ENCODE assay signal across 8 cellular contexts in the genomic region with DNA sequence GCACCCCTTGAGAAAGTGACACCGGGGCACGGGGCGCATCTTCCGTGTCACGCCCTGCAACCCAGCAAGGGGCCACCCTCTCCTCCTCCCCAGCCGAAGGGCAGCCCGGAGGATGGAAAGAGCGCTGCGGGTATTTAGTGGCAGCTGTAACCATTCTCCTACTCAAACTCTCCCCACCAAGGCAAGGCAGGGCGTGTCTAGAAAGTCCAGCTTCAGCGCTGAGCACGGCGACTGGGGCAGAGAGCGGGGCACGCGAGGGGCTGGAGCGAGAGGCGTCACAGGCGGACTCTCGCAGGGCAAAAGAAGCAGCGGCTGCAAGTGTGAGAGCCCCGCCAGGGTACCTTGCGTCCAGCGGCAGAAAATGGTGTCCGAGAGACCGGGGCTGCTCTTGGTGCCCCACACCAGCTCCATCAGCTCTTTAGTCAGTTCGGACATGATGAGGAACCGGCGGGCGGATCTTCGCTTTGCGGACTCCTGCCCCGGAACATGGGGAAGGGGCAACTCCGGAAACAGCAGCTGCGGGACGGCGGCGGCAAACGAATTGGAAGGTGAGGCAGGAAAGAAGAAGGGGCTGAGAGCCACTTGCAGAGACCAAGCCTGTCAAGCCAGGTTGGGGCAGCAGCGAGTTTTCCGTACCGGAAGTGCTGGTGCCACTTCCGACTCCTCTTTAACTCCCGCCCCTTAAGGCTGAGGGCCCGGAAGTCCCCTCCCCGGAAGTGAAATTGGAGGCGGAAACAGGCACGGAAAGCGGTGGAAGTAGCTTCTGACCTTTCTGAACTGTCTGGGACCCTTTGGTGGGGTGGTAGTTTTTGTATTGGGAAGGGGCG. TPM values are rescaled to one million over a fixed set of nuclear protein-coding genes. Genes with fewer than 3 reads are reported as not detected.
DNase-seq lines count a peak whose midpoint lies in the region; ATAC-seq and TF ChIP-seq lines count a peak whose summit lies in the region.

A gene (minus strand): TSS at position 643 of the 827 bp plus-strand sequence. CDS start 208 bp downstream, at position 435.

- intact Hi-C loops in left colon (cut with DNase I, micrococcal nuclease), result no loop called here

- peak; percentile 93 for ATAC-seq in GM19023 (IDR thresholded peaks at IDR 0.05; ENCODE audit: unreplicated experiment)
- peak; percentile 91 for ATAC-seq in HG03196 (IDR thresholded peaks at IDR 0.05; ENCODE audit: unreplicated experiment)
- peak; percentile 89 for ATAC-seq in left colon

- DNase-seq in AG20443 (ENCODE audit: low spot score), result peak; percentile 89
- DNase-seq in NCI-H510A treated with DMSO at 0.1 percent for 48 hours (lab: John Stamatoyannopoulos, UW), result peak; percentile 46
- DNase-seq in activated CD4-positive, alpha-beta T cell treated with anti-CD3 and anti-CD28 coated beads for 4 hours, result peak; percentile 76 to 77
- peak; percentile 82 for DNase-seq in coronary artery (ENCODE audit: low spot score)
- peak; percentile 84 to 87 for DNase-seq in left colon
- peak; percentile 67 to 73 for DNase-seq in stimulated activated CD4-positive, alpha-beta T cell treated with anti-CD3 and anti-CD28 coated beads, Interleukin-1b, Interleukin-23, amount 100 ng/mL, for 4 hours (ENCODE audit: low read depth in 2 of 2)

- no peak for TF ChIP-seq CTCF in coronary artery (IDR thresholded peaks at IDR 0.05)

- H3K27ac ChIP-seq in coronary artery, result peak within 1 kb of the TSS; percentile 77 to 88

- H3K4me3 ChIP-seq in coronary artery, result peak within 1 kb of the TSS; percentile 99

RNA-seq across cellular contexts. Expression of the gene that starts here (rescaled TPM):
- total RNA-seq in left colon, result 10 to 100 TPM; 26.4 to 29.7 TPM

Comparison
In these comparisons a context has a peak if more than half of its experiments do, and no peak if none do; other contexts are left out.
1. Peak in every context shown above with its lines: DNase-seq, ATAC-seq, H3K4me3 ChIP-seq and H3K27ac ChIP-seq.